In genomic region chr2:20168048-20168726, GRCh38 we compare ENCODE assay signal across 28 cellular contexts. TPM values are rescaled to one million over a fixed set of nuclear protein-coding genes. Genes with fewer than 3 reads are reported as not detected.
DNase-seq lines count a peak whose midpoint lies in the region; TF ChIP-seq lines count a peak whose summit lies in the region.
"Had no signal": no experiment of that assay in that cellular context is flagged by ENCODE, and none has a peak within 500 bp of the region (broad histone marks: within the 10 kb centered on the region; RNA-seq: fewer than 3 reads in every experiment).

No MANE protein-coding gene starts in this region.

- no peak overlapping the region for H3K4me2 ChIP-seq in trophoblast cell (ENCODE audit: low read length)

- peaks cover 8 to 16% of the 10 kb centered on the region in 2 experiments for H3K4me1 ChIP-seq in trophoblast cell (ENCODE audit: control insufficient read depth in 1 of 2, insufficient read depth in 2 of 2, low read length in 2 of 2)
- H3K4me1 ChIP-seq: adrenal gland, heart left ventricle had no signal

- no peak overlapping the region for H2AK5ac ChIP-seq in trophoblast cell (ENCODE audit: low read length)

- no peak overlapping the region for H4K8ac ChIP-seq in trophoblast cell (ENCODE audit: low read depth, low read length)

- H2BK120ac ChIP-seq in trophoblast cell (ENCODE audit: insufficient read depth, low read length, poor library complexity): no peak overlapping the region

- no peak overlapping the region for H2BK5ac ChIP-seq in trophoblast cell (ENCODE audit: low read depth, low read length, poor library complexity)

- H3K27ac Mint-ChIP-seq in CD14-positive monocyte: no peak overlapping the region
- H3K27ac Mint-ChIP-seq: activated naive CD4-positive, alpha-beta T cell treated with anti-CD3 and anti-CD28 coated beads for 36 hours; stimulated activated naive CD8-positive, alpha-beta T cell treated with anti-CD3 and anti-CD28 coated beads, Interleukin-15, Interleukin-2, amounts not matched to agents 100 ng/mL and 50 ng/mL, for 24 hours; WTC11 had no signal

- no peaks in the 10 kb centered on the region for H3K27me3 ChIP-seq in trophoblast cell (ENCODE audit: insufficient read depth, low read length)
- H3K27me3 ChIP-seq: adrenal gland had no signal

- H4K12ac ChIP-seq in trophoblast cell (ENCODE audit: low read depth, low read length): no peak overlapping the region

- no CpG with 5 or more reads among the region's 17 CpGs for WGBS in trophoblast cell (ENCODE audit: extremely low coverage, insufficient coverage, insufficient read length)

- POLR2A ChIA-PET in RWPE1 (lab: Yijun Ruan, JAX; ENCODE audit: low non-redundant PET): no interaction called here

- intact Hi-C loops in CD14-positive monocyte (cut with micrococcal nuclease) (no loop called here), posterior vena cava (cut with DNase I) (no loop called here)

- TF ChIP-seq CTCF in CD14-positive monocyte (IDR thresholded peaks at IDR 0.05): no peak
- TF ChIP-seq CTCF in RWPE1 (conservative IDR thresholded peaks at IDR 0.05; ENCODE audit: low read depth): no peak

- no peak overlapping the region for H3K4ac ChIP-seq in trophoblast cell (ENCODE audit: low read depth, low read length)

- no peaks in the 10 kb centered on the region for H3K79me1 ChIP-seq in trophoblast cell (ENCODE audit: low read length)

- H3K79me2 ChIP-seq in trophoblast cell (ENCODE audit: control insufficient read depth, insufficient read depth, low read length, poor library complexity): no peaks in the 10 kb centered on the region

- peak overlapping the region; percentile 92 for H3K27ac ChIP-seq in RWPE1
- no peak overlapping the region for H3K27ac ChIP-seq in trophoblast cell (ENCODE audit: low read depth, low read length)
- H3K27ac ChIP-seq: adrenal gland, heart left ventricle had no signal

- no peak overlapping the region for H3K14ac ChIP-seq in trophoblast cell (ENCODE audit: low read length)

- H3K23ac ChIP-seq in trophoblast cell (ENCODE audit: low read length): no peak overlapping the region

- no peak overlapping the region for H3K4me3 Mint-ChIP-seq in CD14-positive monocyte
- H3K4me3 Mint-ChIP-seq: activated naive CD4-positive, alpha-beta T cell treated with anti-CD3 and anti-CD28 coated beads for 36 hours; brain; stimulated activated naive CD8-positive, alpha-beta T cell treated with anti-CD3 and anti-CD28 coated beads, Interleukin-15, Interleukin-2, amounts not matched to agents 100 ng/mL and 50 ng/mL, for 24 hours; WTC11 had no signal

- H3K36me3 Mint-ChIP-seq in CD14-positive monocyte: no peaks in the 10 kb centered on the region
- H3K36me3 Mint-ChIP-seq: brain, WTC11 had no signal

- H3K9ac ChIP-seq in trophoblast cell (ENCODE audit: low read length): no peak overlapping the region

- H3K18ac ChIP-seq in trophoblast cell (ENCODE audit: low read length): no peak overlapping the region

- CTCF ChIA-PET in RWPE1 (lab: Yijun Ruan, JAX): interaction anchor here (1.0 kb wide), 1 partner anchor 12 kb away, joined by 5 read pairs; no protein-coding TSS in a partner anchor

- H3K9me3 Mint-ChIP-seq in CD14-positive monocyte: no peaks in the 10 kb centered on the region
- H3K9me3 Mint-ChIP-seq: activated naive CD4-positive, alpha-beta T cell treated with anti-CD3 and anti-CD28 coated beads for 36 hours; stimulated activated naive CD8-positive, alpha-beta T cell treated with anti-CD3 and anti-CD28 coated beads, Interleukin-15, Interleukin-2, amounts not matched to agents 100 ng/mL and 50 ng/mL, for 24 hours; WTC11 had no signal

- no peak overlapping the region for H4K91ac ChIP-seq in trophoblast cell (ENCODE audit: low read depth, low read length)

- H3K9me3 ChIP-seq in trophoblast cell (ENCODE audit: insufficient read depth, low read depth, low read length): peaks cover 10% of the 10 kb centered on the region
- H3K9me3 ChIP-seq: adrenal gland, Caco-2, heart left ventricle had no signal

- H3K4me1 Mint-ChIP-seq in CD14-positive monocyte: no peaks in the 10 kb centered on the region

- H2AFZ ChIP-seq in trophoblast cell (ENCODE audit: insufficient read depth, low read length, poor library complexity): no peak overlapping the region

- H3K27me3 Mint-ChIP-seq in CD14-positive monocyte (ENCODE audit: low read depth in 3 of 3): peaks cover 0 to 3% (median 0%) of the 10 kb centered on the region in 3 donors
- H3K27me3 Mint-ChIP-seq: brain had no signal

- H3K4me3 ChIP-seq in trophoblast cell (ENCODE audit: low read depth, low read length): peak overlapping the region; percentile 31
- H3K4me3 ChIP-seq: adrenal gland, heart left ventricle had no signal

- no peaks in the 10 kb centered on the region for H3K36me3 ChIP-seq in trophoblast cell (ENCODE audit: control insufficient read depth in 1 of 2, insufficient read depth in 2 of 2, low read length in 2 of 2)
- H3K36me3 ChIP-seq: adrenal gland, heart left ventricle had no signal

- DNase-seq in CD14-positive monocyte (ENCODE audit: low spot score) (peak; percentile 34), RWPE1 (ENCODE audit: low spot score) (no peak), islet precursor cell (peak; percentile 53), trophoblast cell (no peak), NCI-H1436 treated with DMSO at 0.1 percent for 48 hours (lab: John Stamatoyannopoulos, UW) (no peak), NCI-H187 treated with DMSO at 0.1 percent for 48 hours (lab: John Stamatoyannopoulos, UW) (no peak), posterior vena cava (ENCODE audit: low spot score) (no peak), HUDEP-2 (lab: John Stamatoyannopoulos, UW; ENCODE audit: unreplicated experiment in 76 of 76) (no peak)
- DNase-seq: activated naive CD4-positive, alpha-beta T cell treated with anti-CD3 and anti-CD28 coated beads for 36 hours; Caco-2; cerebellar nuclear complex; DND-41; effector CD8-positive, alpha-beta T cell; erythroblast; heart left ventricle; mammary epithelial cell; MV-4-11; NCI-H187; NCI-H2171 treated with DMSO at 0.1 percent for 48 hours; NCI-H524 treated with DMSO at 0.1 percent for 48 hours; occipital lobe; SHP77; SW 1271; T1000 had no signal

- no peak overlapping the region for H2BK12ac ChIP-seq in trophoblast cell (ENCODE audit: low read length)

RNA-seq across cellular contexts. Expression of gene SDC1, which starts 56.7 kb away (rescaled TPM):
- polyA plus RNA-seq in CD14-positive monocyte: not detected
- 402 and 444 TPM in 2 replicates for polyA plus RNA-seq in trophoblast cell (2013)
- total RNA-seq in posterior vena cava: 1 to 10 TPM; 1.2 to 3.0 TPM

Comparison
In these comparisons a context has a peak if more than half of its experiments do, and no peak if none do; other contexts are left out.
1. DNase-seq: peak in CD14-positive monocyte (single experiment) and islet precursor cell (single experiment); none in RWPE1 (single experiment), trophoblast cell (0 of 2), NCI-H1436 treated with DMSO at 0.1 percent for 48 hours (single experiment), NCI-H187 treated with DMSO at 0.1 percent for 48 hours (single experiment), posterior vena cava (single experiment) and HUDEP-2 (0 of 76).